In the genomic region with DNA sequence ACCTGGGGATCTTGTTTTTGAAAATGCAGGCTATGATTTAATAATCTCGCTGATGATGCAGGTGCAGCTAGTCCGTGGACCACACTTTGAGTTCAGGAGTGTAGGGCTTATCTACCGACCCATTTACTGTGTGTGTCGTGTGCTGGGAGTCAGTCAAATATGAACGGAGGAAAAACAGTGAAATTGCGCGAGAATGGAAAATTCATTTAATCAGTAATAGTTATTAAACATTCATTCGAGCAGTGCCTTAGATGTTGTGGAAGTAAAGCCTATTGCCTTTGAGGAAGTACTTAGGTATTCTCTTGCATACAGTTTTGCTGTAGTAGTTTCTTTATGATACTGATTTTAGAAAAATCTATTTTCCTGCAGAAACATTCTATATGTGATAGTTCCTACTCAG, we compare ENCODE assay signal across 8 cellular contexts. TPM values are rescaled to one million over a fixed set of nuclear protein-coding genes. Genes with fewer than 3 reads are reported as not detected.
DNase-seq lines count a peak whose midpoint lies in the region; ATAC-seq and TF ChIP-seq lines count a peak whose summit lies in the region.

No MANE protein-coding gene starts in this region.

- H3K79me2 ChIP-seq in smooth muscle cell (ENCODE audit: low read depth) = peaks cover 84% of the 10 kb centered on the region

- no peaks in the 10 kb centered on the region for H3F3A ChIP-seq in smooth muscle cell (ENCODE audit: low read depth)

- H3K9me3 Mint-ChIP-seq in T-cell = no peaks in the 10 kb centered on the region
- peaks cover 15% of the 10 kb centered on the region for H3K9me3 Mint-ChIP-seq in glutamatergic neuron (ENCODE audit: unreplicated experiment)

- H3K4me3 ChIP-seq in smooth muscle cell = peak overlapping the region; percentile 90

- H3K9ac ChIP-seq in smooth muscle cell (ENCODE audit: low read depth) = peak overlapping the region; percentile 77

- 7% methylated on average over 8 of the region's 8 CpGs for WGBS in smooth muscle cell (ENCODE audit: low lambda C conversion rate)

- H3K4me1 ChIP-seq in smooth muscle cell (ENCODE audit: low read depth) = peaks cover 37% of the 10 kb centered on the region

- CTCF ChIA-PET in T-cell (lab: Charles Lee) = no interaction called here

- no peak overlapping the region for H2AFZ ChIP-seq in smooth muscle cell (ENCODE audit: low read depth)

- H4K20me1 ChIP-seq in smooth muscle cell (ENCODE audit: low read depth) = peaks cover 53% of the 10 kb centered on the region

- peak overlapping the region; percentile 87 to 98 (median 95) for H3K4me3 Mint-ChIP-seq in T-cell
- peak overlapping the region; percentile 92 for H3K4me3 Mint-ChIP-seq in glutamatergic neuron (ENCODE audit: unreplicated experiment)

- peaks cover 66 to 74% (median 67%) of the 10 kb centered on the region in 3 donors for H3K4me1 Mint-ChIP-seq in T-cell
- H3K4me1 Mint-ChIP-seq in glutamatergic neuron (ENCODE audit: low read depth, unreplicated experiment) = peaks cover 15% of the 10 kb centered on the region

- peak overlapping the region; percentile 94 to 99 for H3K27ac Mint-ChIP-seq in T-cell
- peak overlapping the region; percentile 74 for H3K27ac Mint-ChIP-seq in glutamatergic neuron (ENCODE audit: unreplicated experiment)

- H3K9me3 ChIP-seq in smooth muscle cell (replicated peaks; ENCODE audit: low read depth) = no peaks in the 10 kb centered on the region

- H3K27me3 Mint-ChIP-seq in T-cell = no peaks in the 10 kb centered on the region
- no peaks in the 10 kb centered on the region for H3K27me3 Mint-ChIP-seq in glutamatergic neuron (ENCODE audit: unreplicated experiment)

- peak; percentile 32 for DNase-seq in DMS53 (lab: John Stamatoyannopoulos, UW)
- DNase-seq in DMS53 treated with DMSO at 0.1 percent for 48 hours (lab: John Stamatoyannopoulos, UW; ENCODE audit: unreplicated experiment) = no peak
- DNase-seq in T-cell = no peak
- no peak for DNase-seq in glutamatergic neuron
- DNase-seq in smooth muscle cell (lab: John Stamatoyannopoulos, UW; ENCODE audit: unreplicated experiment) = no peak
- DNase-seq in HuH-7 (ENCODE audit: low spot score) = no peak

- peak overlapping the region; percentile 81 for H3K4me2 ChIP-seq in smooth muscle cell

- ATAC-seq in T-cell (replicated peaks in 1 of 4) (no peak), GM19455 (IDR thresholded peaks at IDR 0.05; ENCODE audit: unreplicated experiment) (no peak), GM18909 (IDR thresholded peaks at IDR 0.05; ENCODE audit: poor library complexity, unreplicated experiment) (no peak)

- POLR2A ChIA-PET in T-cell (lab: Charles Lee) = no interaction called here

- H3K27me3 ChIP-seq in smooth muscle cell (ENCODE audit: low read depth) = no peaks in the 10 kb centered on the region

- no peak overlapping the region for H3K27ac ChIP-seq in smooth muscle cell (ENCODE audit: low read depth)

- H3K36me3 ChIP-seq in smooth muscle cell (ENCODE audit: low read depth) = no peaks in the 10 kb centered on the region

- H3K36me3 Mint-ChIP-seq in T-cell (peaks cover 10% of the 10 kb centered on the region), glutamatergic neuron (ENCODE audit: unreplicated experiment) (no peaks in the 10 kb centered on the region)

- TF ChIP-seq CTCF in glutamatergic neuron (IDR thresholded peaks at IDR 0.05; ENCODE audit: partially characterized antibody, unreplicated experiment) (no peak), smooth muscle cell (IDR thresholded peaks at IDR 0.05; ENCODE audit: borderline replicate concordance, insufficient read depth, poor library complexity, severe bottlenecking) (no peak)

RNA-seq across cellular contexts. Expression of gene RAB33B, which starts 0.7 kb away (rescaled TPM):
- total RNA-seq in T-cell (10 to 100 TPM; 11.9 to 17.9 (median 12.8) TPM), glutamatergic neuron (ENCODE audit: unreplicated experiment) (5.0 TPM), smooth muscle cell (15.8 and 17.1 TPM in 2 replicates)
- 5.6 and 6.3 TPM in 2 replicates for polyA plus RNA-seq in smooth muscle cell
